In the genomic region with DNA sequence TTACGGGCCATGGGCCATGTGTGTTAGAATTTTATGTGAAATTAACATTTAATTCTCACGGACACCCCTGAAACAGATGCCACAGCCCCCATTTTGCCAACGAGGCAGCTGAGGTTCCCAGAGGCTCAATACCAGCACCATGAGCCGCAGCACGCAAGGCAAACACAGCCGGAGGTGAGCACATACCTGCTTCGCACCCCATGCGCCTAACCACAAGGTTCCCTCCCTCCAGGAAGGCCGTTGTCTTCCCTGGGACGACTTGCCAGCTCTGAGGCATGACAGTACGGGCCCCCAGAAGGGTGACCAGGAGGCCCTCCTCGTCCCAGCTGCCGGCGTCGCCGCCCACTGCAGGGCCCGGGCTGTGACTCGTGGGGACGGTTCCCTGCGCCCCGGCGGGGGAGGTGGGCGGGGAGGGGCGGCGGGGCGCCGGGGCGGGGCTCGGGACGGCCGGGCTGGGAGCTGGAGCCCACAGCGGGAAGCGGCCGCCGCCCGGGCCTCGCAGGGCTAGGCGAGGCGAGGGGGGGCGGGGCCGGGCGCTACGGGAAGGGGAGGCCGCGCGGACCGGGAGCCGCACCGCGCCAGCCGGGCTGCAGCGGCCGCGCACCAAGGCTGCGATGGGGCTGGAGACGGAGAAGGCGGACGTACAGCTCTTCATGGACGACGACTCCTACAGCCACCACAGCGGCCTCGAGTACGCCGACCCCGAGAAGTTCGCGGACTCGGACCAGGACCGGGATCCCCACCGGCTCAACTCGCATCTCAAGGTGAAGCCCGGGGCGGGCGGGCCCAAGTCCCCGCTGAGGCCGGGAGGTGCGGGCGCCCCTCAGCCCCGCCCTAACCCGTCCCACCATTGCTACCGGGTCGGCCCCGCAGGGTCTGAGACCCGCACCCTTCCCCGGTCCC, we compare ENCODE assay signal across 8 cellular contexts. TPM values are rescaled to one million over a fixed set of nuclear protein-coding genes. Genes with fewer than 3 reads are reported as not detected.
A peak's percentile ranks its signal among the peaks of the same experiment; 100 is the strongest.
DNase-seq lines count a peak whose midpoint lies in the region; ATAC-seq, FAIRE-seq and TF ChIP-seq lines count a peak whose summit lies in the region.

A gene with protein sequence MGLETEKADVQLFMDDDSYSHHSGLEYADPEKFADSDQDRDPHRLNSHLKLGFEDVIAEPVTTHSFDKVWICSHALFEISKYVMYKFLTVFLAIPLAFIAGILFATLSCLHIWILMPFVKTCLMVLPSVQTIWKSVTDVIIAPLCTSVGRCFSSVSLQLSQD (plus strand): TSS at position 571 of the 903 bp plus-strand sequence. CDS start 44 bp downstream, at position 615.

- peak within 1 kb of the TSS; percentile 96 for H3K4me2 ChIP-seq in K562 (ENCODE audit: insufficient read depth, low read length)

- H3K9me1 ChIP-seq in K562 (ENCODE audit: control insufficient read depth, insufficient read depth, low read length) = no peaks in the 10 kb centered on the region

- H4K20me1 ChIP-seq in K562 (replicated peaks; ENCODE audit: control insufficient read depth, insufficient read depth, low read length) = no peaks in the 10 kb centered on the region

- ATAC-seq in GM21825 (IDR thresholded peaks at IDR 0.05; ENCODE audit: unreplicated experiment) (peak; percentile 47), K562 (peak; percentile 85)

- CTCF ChIA-PET in K562 (lab: Yijun Ruan, JAX; ENCODE audit: low intra/inter-chr PET ratio) = no interaction called here

- TF ChIP-seq POLR2A in K562 (conservative IDR thresholded peaks at IDR 0.05) = peak; percentile 69

- no peak for TF ChIP-seq RAD21 in K562 (CRISPR knock-in tag; conservative IDR thresholded peaks at IDR 0.05 in 1 of 2, IDR thresholded peaks at IDR 0.05 in 1 of 2)

- POLR2A ChIA-PET in K562 (lab: Yijun Ruan, JAX) = interaction anchor here (1.1 to 1.2 kb wide), 2 partner anchors 19 to 27 kb away, joined by 3 read pairs; no protein-coding TSS in a partner anchor

- H3K9me3 ChIP-seq in NT2/D1 (ENCODE audit: insufficient read depth, low read length) = no peaks in the 10 kb centered on the region
- no peaks in the 10 kb centered on the region for H3K9me3 ChIP-seq in K562 (replicated peaks; ENCODE audit: control insufficient read depth, insufficient read depth, low read depth, low read length)
- H3K9me3 ChIP-seq in iPS DF 6.9 (ENCODE audit: control insufficient read depth, insufficient read depth, low read length) = no peaks in the 10 kb centered on the region

- H3K4me1 ChIP-seq in NT2/D1 (ENCODE audit: insufficient read depth, insufficient read length) = peaks cover 4% of the 10 kb centered on the region
- H3K4me1 ChIP-seq in K562 (replicated peaks in 1 of 2; ENCODE audit: control insufficient read depth in 2 of 2, insufficient read depth in 2 of 2, low read length in 2 of 2) = peaks cover 25 to 38% of the 10 kb centered on the region in 2 experiments
- peaks cover 3% of the 10 kb centered on the region for H3K4me1 ChIP-seq in iPS DF 6.9 (ENCODE audit: control insufficient read depth, insufficient read depth, low read length)

- peaks cover 35% of the 10 kb centered on the region for H3K79me2 ChIP-seq in K562 (ENCODE audit: control insufficient read depth, insufficient read depth, low read length)

- H3K4me3 ChIP-seq in NT2/D1 (ENCODE audit: insufficient read length, low read depth) (peak within 1 kb of the TSS; percentile 63), K562 (peak within 1 kb of the TSS; percentile 53), iPS DF 6.9 (ENCODE audit: low read length) (peak within 1 kb of the TSS; percentile 70; the same call in 1 of the 2 replicates)

- BruUV-seq in K562 (replicated peaks; lab: Mats Ljungman, UMichigan) = no TSS peak

- intact Hi-C loops in K562 (cut with micrococcal nuclease) = loop anchor here (2.0 to 10.0 kb wide), 5 partner anchors 25 to 455 kb away; partner anchors contain the start of genes CAV1, ST7 and TES

- no peak for FAIRE-seq in K562 (lab: Jason Lieb, UNC)

- in situ Hi-C loops in K562 (cut with MboI) = loop anchor here (10.0 kb wide), 1 partner anchor 1885 kb away; no protein-coding TSS in a partner anchor

- H3K27ac ChIP-seq in K562 (ENCODE audit: extremely low read depth, low read depth, low read length) = peak within 1 kb of the TSS; percentile 73
- H3K27ac ChIP-seq in iPS DF 6.9 (ENCODE audit: low read length) = no peak within 1 kb of the TSS

- H3K9ac ChIP-seq in NT2/D1 (ENCODE audit: insufficient read length, low read depth) = peak within 1 kb of the TSS; percentile 79
- peak within 1 kb of the TSS; percentile 72 to 97 for H3K9ac ChIP-seq in K562 (ENCODE audit: insufficient read depth in 1 of 2, low read depth in 2 of 2, low read length in 2 of 2)

- DNase-seq in DMS153 (lab: John Stamatoyannopoulos, UW) (peak; percentile 31), NT2/D1 (ENCODE audit: low read depth, low spot score) (no peak), K562 (ENCODE audit: extremely low read depth in 1 of 4, low spot score in 3 of 4) (peak; percentile 88 to 96 (median 93)), iPS DF 6.9 (ENCODE audit: low read depth, low spot score) (no peak), retina (peak; percentile 49), dedifferentiated amniotic fluid mesenchymal stem cell (ENCODE audit: extremely low spot score) (no peak), NCI-H2029 (lab: John Stamatoyannopoulos, UW) (no peak)

- no peak for TF ChIP-seq CTCF in K562 (IDR thresholded peaks at IDR 0.05 in 2 of 3, conservative IDR thresholded peaks at IDR 0.05 in 1 of 3; ENCODE audit: insufficient read depth in 2 of 3, low read depth in 1 of 3, low read length in 3 of 3)

- WGBS in K562 (ENCODE audit: insufficient coverage, low coverage, missing lambda C conversion rate) = 5% methylated on average over 61 of the region's 85 CpGs
- no CpG with 5 or more reads among the region's 85 CpGs for WGBS in iPS DF 6.9 (ENCODE audit: insufficient coverage, insufficient read length)

- TF ChIP-seq EP300 in K562 (IDR thresholded peaks at IDR 0.05; ENCODE audit: low read length) = no peak

- H2AFZ ChIP-seq in K562 (ENCODE audit: low read depth, low read length) = peak within 1 kb of the TSS; percentile 96

- H3K36me3 ChIP-seq in NT2/D1 (ENCODE audit: insufficient read depth, insufficient read length, low read length) = no peaks in the 10 kb centered on the region
- H3K36me3 ChIP-seq in K562 (ENCODE audit: control insufficient read depth, insufficient read depth, low read length) = peaks cover 5% of the 10 kb centered on the region; the same call in 2 of the 3 replicates
- H3K36me3 ChIP-seq in iPS DF 6.9 (ENCODE audit: control insufficient read depth, insufficient read depth, low read length) = no peaks in the 10 kb centered on the region

- H3K27me3 ChIP-seq in NT2/D1 (ENCODE audit: insufficient read depth, insufficient read length) (peaks cover 21% of the 10 kb centered on the region), K562 (ENCODE audit: control insufficient read depth in 2 of 2, insufficient read depth in 2 of 2, low read length in 2 of 2) (no peaks in the 10 kb centered on the region), iPS DF 6.9 (ENCODE audit: control insufficient read depth, insufficient read depth, low read length) (no peaks in the 10 kb centered on the region; the same call in 1 of the 2 replicates)

TF ChIP-seq in K562, 482 proteins besides CTCF, POLR2A, EP300 and RAD21 (continues in another document):
- TF ChIP-seq ZZZ3 (IDR thresholded peaks at IDR 0.05) (no peak), PHF21A (IDR thresholded peaks at IDR 0.05; ENCODE audit: borderline replicate concordance, low read depth) (no peak), GTF2E2 (tag; IDR thresholded peaks at IDR 0.05) (no peak), ZNF121 (CRISPR knock-in tag; conservative IDR thresholded peaks at IDR 0.05) (no peak), PTTG1 (tag; IDR thresholded peaks at IDR 0.05; ENCODE audit: low read depth) (no peak), PHF20 (IDR thresholded peaks at IDR 0.05; ENCODE audit: partially characterized antibody) (no peak), TRIM25 (IDR thresholded peaks at IDR 0.05; ENCODE audit: borderline replicate concordance) (no peak), RB1 (IDR thresholded peaks at IDR 0.05; ENCODE audit: low read depth) (no peak; the same call in 1 of the 2 replicates), RBM14 (IDR thresholded peaks at IDR 0.05; ENCODE audit: borderline replicate concordance, insufficient read depth, low read depth, low read length) (0 out of 2 replicates have a peak, but pooled peaks have one; percentile 79), ZNF197 (CRISPR knock-in tag; IDR thresholded peaks at IDR 0.05; ENCODE audit: low read depth) (no peak), ZNF165 (CRISPR knock-in tag; IDR thresholded peaks at IDR 0.05; ENCODE audit: borderline replicate concordance) (peak; percentile 46; the same call in 1 of the 2 replicates)

RNA-seq across cellular contexts. Expression of the gene that starts here (rescaled TPM):
- 38.0 and 48.6 TPM in 2 replicates for total RNA-seq in K562 (2011; cell fraction: chromatin; rRNA removed; ENCODE audit: low replicate concordance)
- total RNA-seq in K562 (2011; cell fraction: nucleolus; rRNA removed) = 45.0 and 46.4 TPM in 2 replicates
- 52.1 and 67.7 TPM in 2 replicates for total RNA-seq in K562 (2011; cell fraction: nucleoplasm; rRNA removed)
- total RNA-seq in K562 (2014; rRNA removed) (30.0 and 32.4 TPM in 2 replicates), K562 (2014; rRNA removed; fragmentation: Illumina TruSeq; extraction: Trizol) (43.0 and 50.7 TPM in 2 replicates), K562 (2015; rRNA removed; fragmentation: Illumina TruSeq; extraction: Trizol) (43.9 and 49.3 TPM in 2 replicates), K562 (2021) (36.4 and 38.3 TPM in 2 replicates)
- polyA plus RNA-seq in K562 (2011; rRNA removed) (109 and 137 TPM in 2 replicates), K562 (2014; fragmentation: Illumina TruSeq; extraction: Trizol) (34.1 and 41.4 TPM in 2 replicates), K562 (2014; fragmentation: Nextera tagmentation; extraction: Ambion mirVana) (10 to 100 TPM; 16.1 to 16.5 TPM), K562 (2014; rRNA removed) (30.3 and 31.8 TPM in 2 replicates)
- 80.8 and 129 TPM in 2 replicates for polyA plus RNA-seq in K562 (2011; cell fraction: cytosol; rRNA removed)
- polyA plus RNA-seq in K562 (2011; cell fraction: nucleus; rRNA removed) = 57.6 and 71.3 TPM in 2 replicates
- polyA plus RNA-seq in K562 (2012) = 25.3 and 39.5 TPM in 2 replicates
- polyA minus RNA-seq in K562 (2011; rRNA and poly(A)+ RNA removed) = 119 and 144 TPM in 2 replicates
- 58.1 and 68.9 TPM in 2 replicates for polyA minus RNA-seq in K562 (2011; cell fraction: cytosol; rRNA and poly(A)+ RNA removed)
- polyA minus RNA-seq in K562 (2011; cell fraction: nucleus; rRNA and poly(A)+ RNA removed) = 39.6 and 59.2 TPM in 2 replicates

Comparison
In these comparisons a context has a peak if more than half of its experiments do, and no peak if none do; other contexts are left out.
1. DNase-seq: peak in DMS153 (single experiment), K562 (4 of 4) and retina (single experiment); none in NT2/D1 (single experiment), iPS DF 6.9 (single experiment), dedifferentiated amniotic fluid mesenchymal stem cell (single experiment) and NCI-H2029 (single experiment).
2. Peak in every context shown above with its lines, with median percentiles within 50 percentile points of each other: H3K4me3 ChIP-seq.